23 cellular contexts compared by ENCODE assay signal in the genomic region with DNA sequence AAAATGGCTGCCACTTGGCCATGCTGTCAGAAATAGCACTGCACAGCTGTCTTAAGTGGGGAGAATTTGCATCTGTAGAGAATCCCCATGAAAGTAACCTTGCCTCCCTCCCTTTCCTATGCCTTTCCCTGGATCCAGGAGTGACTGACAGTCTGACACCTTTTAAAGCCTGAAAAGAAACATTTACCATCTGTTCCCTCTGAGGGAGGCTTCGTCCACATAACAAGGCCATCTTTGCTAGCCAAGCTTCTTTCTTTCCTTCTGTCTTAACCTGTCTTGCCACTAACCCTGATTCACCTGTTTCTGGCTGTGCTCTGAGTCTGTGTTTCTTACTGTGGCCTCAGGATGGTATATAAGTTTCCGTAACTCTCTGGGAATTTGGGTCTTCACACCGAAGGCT. TPM values are rescaled to one million over a fixed set of nuclear protein-coding genes. Genes with fewer than 3 reads are reported as not detected.
DNase-seq lines count a peak whose midpoint lies in the region; ATAC-seq, FAIRE-seq and TF ChIP-seq lines count a peak whose summit lies in the region.
"Had no signal": no experiment of that assay in that cellular context is flagged by ENCODE, and none has a peak within 500 bp of the region (broad histone marks: within the 10 kb centered on the region; RNA-seq: fewer than 3 reads in every experiment).

No MANE protein-coding gene starts in this region.

- H3K27me3 Mint-ChIP-seq in H9 (ENCODE audit: low read depth) (no peaks in the 10 kb centered on the region), neural progenitor cell (ENCODE audit: insufficient read depth, low read depth) (peaks cover 2% of the 10 kb centered on the region)

- H3K27me3 ChIP-seq in H9 (ENCODE audit: insufficient read depth, low read length) (no peaks in the 10 kb centered on the region), H1 (replicated peaks in 1 of 4; ENCODE audit: control insufficient read depth in 3 of 4, extremely low read depth in 1 of 4, insufficient read depth in 3 of 4, low read length in 3 of 4) (no peaks in the 10 kb centered on the region), neural progenitor cell (no peaks in the 10 kb centered on the region)
- H3K27me3 ChIP-seq: MG63 had no signal

- no peak; a peak in 1 of 3 replicates for TF ChIP-seq POLR2A in H1 (IDR thresholded peaks at IDR 0.05; ENCODE audit: control extremely low read depth in 1 of 2, low read depth in 2 of 2, low read length in 2 of 2)

- H3K79me1 ChIP-seq in H9 (ENCODE audit: insufficient read depth, low read depth, low read length, poor library complexity, severe bottlenecking) (no peaks in the 10 kb centered on the region), H1 (ENCODE audit: low read depth, low read length) (no peaks in the 10 kb centered on the region)

- POLR2A ChIA-PET in H1 (lab: Charles Lee; ENCODE audit: partially characterized antibody), result no interaction called here

- H3K27ac ChIP-seq in H9 (ENCODE audit: insufficient read length, low read depth, low read length) (no peak overlapping the region), H1 (ENCODE audit: low read depth, low read length) (no peak overlapping the region), neural progenitor cell (no peak overlapping the region)
- H3K27ac ChIP-seq: HL-60 had no signal

- H2AK5ac ChIP-seq in H9 (ENCODE audit: insufficient read length, low read length), result no peak overlapping the region
- no peak overlapping the region for H2AK5ac ChIP-seq in H1 (ENCODE audit: low read depth, low read length)

- H3F3A ChIP-seq in neural progenitor cell (ENCODE audit: low read depth), result peaks cover 6% of the 10 kb centered on the region

- H2BK120ac ChIP-seq in H9 (ENCODE audit: low read depth, low read length, poor library complexity, severe bottlenecking), result no peak overlapping the region
- no peak overlapping the region for H2BK120ac ChIP-seq in H1 (replicated peaks; ENCODE audit: low read depth, low read length)

- H3K79me2 ChIP-seq in H9 (ENCODE audit: insufficient read depth, low read length), result no peaks in the 10 kb centered on the region
- H3K79me2 ChIP-seq in H1 (ENCODE audit: control insufficient read depth in 1 of 2, insufficient read depth in 2 of 2, low read length in 2 of 2), result no peaks in the 10 kb centered on the region
- H3K79me2 ChIP-seq in neural progenitor cell (ENCODE audit: low read depth), result no peaks in the 10 kb centered on the region

- H3K4me1 ChIP-seq in H9 (ENCODE audit: insufficient read depth, low read length) (peaks cover 3% of the 10 kb centered on the region; the same call in 1 of the 2 replicates), H1 (replicated peaks in 1 of 4; ENCODE audit: control insufficient read depth in 3 of 4, insufficient read depth in 4 of 4, low read length in 3 of 4) (peaks cover 3 to 14% (median 8%) of the 10 kb centered on the region in 4 experiments; a peak in 6 of 7 replicates), neural progenitor cell (peaks cover 32% of the 10 kb centered on the region)
- H3K4me1 ChIP-seq: HAP-1 had no signal

- H3K9me3 Mint-ChIP-seq in H9 (peaks cover 1 to 2% of the 10 kb centered on the region in 2 experiments; a peak in 4 of 5 replicates), neural progenitor cell (no peaks in the 10 kb centered on the region)
- H3K9me3 Mint-ChIP-seq: HFFc6 had no signal

- no peak overlapping the region for H3K4me3 Mint-ChIP-seq in H9
- H3K4me3 Mint-ChIP-seq in neural progenitor cell, result no peak overlapping the region
- H3K4me3 Mint-ChIP-seq: CD4-positive, alpha-beta memory T cell; HFFc6; T-helper 17 cell had no signal

- TF ChIP-seq CTCF in H9 (conservative IDR thresholded peaks at IDR 0.05) (no peak), H1 (IDR thresholded peaks at IDR 0.05; ENCODE audit: control extremely low read depth in 1 of 3, insufficient read depth in 1 of 3, low read depth in 1 of 3, low read length in 3 of 3) (no peak), neural progenitor cell (IDR thresholded peaks at IDR 0.05) (no peak)

- H2BK12ac ChIP-seq in H9 (ENCODE audit: insufficient read length, low read depth, low read length) (no peak overlapping the region), H1 (ENCODE audit: low read depth, low read length) (no peak overlapping the region; the same call in 1 of the 2 replicates)

- H2BK15ac ChIP-seq in H9 (ENCODE audit: low read depth, low read length), result no peak overlapping the region
- H2BK15ac ChIP-seq in H1 (ENCODE audit: low read length), result no peak overlapping the region

- no peak overlapping the region for H2BK20ac ChIP-seq in H9 (ENCODE audit: low read depth, low read length, poor library complexity, severe bottlenecking)
- no peak overlapping the region for H2BK20ac ChIP-seq in H1 (ENCODE audit: low read length)

- H3K14ac ChIP-seq in H9 (ENCODE audit: insufficient read depth, low read length) (no peak overlapping the region), H1 (ENCODE audit: insufficient read length) (no peak overlapping the region)

- H4K91ac ChIP-seq in H9 (ENCODE audit: insufficient read length, low read depth, low read length), result no peak overlapping the region
- H4K91ac ChIP-seq in H1 (replicated peaks; ENCODE audit: insufficient read length, low read length), result no peak overlapping the region

- H3K4me3 ChIP-seq in H1 (ENCODE audit: extremely low read depth in 1 of 4, insufficient read depth in 2 of 4, low read depth in 3 of 4, low read length in 4 of 4) (no peak overlapping the region), neural progenitor cell (no peak overlapping the region)
- H3K4me3 ChIP-seq: HAP-1, MG63 had no signal

- H3K4me2 ChIP-seq in H9 (ENCODE audit: insufficient read depth, insufficient read length, low read length) (no peak overlapping the region), H1 (ENCODE audit: insufficient read depth in 1 of 2, low read depth in 2 of 2, low read length in 2 of 2) (peak overlapping the region in 1 of 2 experiments; percentile 38; a peak in 2 of 4 replicates), neural progenitor cell (no peak overlapping the region)
- H3K4me2 ChIP-seq: SK-N-SH had no signal

- no peak overlapping the region for H4K5ac ChIP-seq in H9 (ENCODE audit: insufficient read length, low read depth, low read length)
- no peak overlapping the region for H4K5ac ChIP-seq in H1 (ENCODE audit: insufficient read length, low read depth, low read length)

- no peak for ATAC-seq in HG02840 (IDR thresholded peaks at IDR 0.05; ENCODE audit: low FRiP score, unreplicated experiment)
- ATAC-seq: PC-3, T-helper 17 cell had no signal

- H3K36me3 Mint-ChIP-seq in H9 (ENCODE audit: insufficient read depth in 1 of 3, low read depth in 3 of 3) (peaks cover under 1 to 1% (median under 1%) of the 10 kb centered on the region in 3 experiments; a peak in 5 of 7 replicates), neural progenitor cell (no peaks in the 10 kb centered on the region)
- H3K36me3 Mint-ChIP-seq: CD4-positive, alpha-beta memory T cell had no signal

- no peak for TF ChIP-seq RAD21 in H1 (IDR thresholded peaks at IDR 0.05 in 1 of 2, conservative IDR thresholded peaks at IDR 0.05 in 1 of 2; ENCODE audit: low read depth in 2 of 2, low read length in 2 of 2)

- H3K23ac ChIP-seq in H9 (ENCODE audit: insufficient read length, low read depth, low read length), result no peak overlapping the region
- no peak overlapping the region for H3K23ac ChIP-seq in H1 (ENCODE audit: insufficient read length)

- H4K20me1 ChIP-seq in H9 (ENCODE audit: control insufficient read depth, insufficient read depth, insufficient read length), result no peaks in the 10 kb centered on the region
- no peaks in the 10 kb centered on the region for H4K20me1 ChIP-seq in H1 (replicated peaks in 1 of 2; ENCODE audit: control insufficient read depth in 1 of 2, insufficient read depth in 2 of 2, low read length in 2 of 2)
- H4K20me1 ChIP-seq in neural progenitor cell (ENCODE audit: low read depth), result no peaks in the 10 kb centered on the region

- H3K4ac ChIP-seq in H9 (ENCODE audit: low read depth, low read length) (no peak overlapping the region), H1 (replicated peaks; ENCODE audit: insufficient read length, low read depth, low read length) (no peak overlapping the region)

- H3K9me3 ChIP-seq in H9 (ENCODE audit: control insufficient read depth, low read depth, low read length) (no peaks in the 10 kb centered on the region), H1 (ENCODE audit: insufficient read depth in 2 of 2, low read depth in 1 of 2, low read length in 1 of 2) (peaks cover 0 to under 1% of the 10 kb centered on the region in 2 experiments; a peak in 1 of 4 replicates), neural progenitor cell (ENCODE audit: low read depth) (no peaks in the 10 kb centered on the region)
- H3K9me3 ChIP-seq: HAP-1, MG63, SK-N-SH had no signal

- FAIRE-seq in H1 (lab: Jason Lieb, UNC), result no peak

- H2AFZ ChIP-seq in H9 (ENCODE audit: low read length), result no peak overlapping the region
- no peak overlapping the region for H2AFZ ChIP-seq in H1 (ENCODE audit: low read length)
- peak overlapping the region; percentile 42 for H2AFZ ChIP-seq in neural progenitor cell (replicated peaks)

- no peak overlapping the region for H3K56ac ChIP-seq in H9 (ENCODE audit: insufficient read length, low read depth, low read length)
- no peak overlapping the region for H3K56ac ChIP-seq in H1 (replicated peaks; ENCODE audit: insufficient read length, low read depth, low read length)

- no peak overlapping the region for H3T11ph ChIP-seq in H9 (ENCODE audit: low read length)

- H3K9ac ChIP-seq in H9 (ENCODE audit: extremely low read depth, insufficient read length, low read length), result no peak overlapping the region
- no peak overlapping the region for H3K9ac ChIP-seq in H1 (replicated peaks in 1 of 4; ENCODE audit: extremely low read depth in 1 of 4, low read depth in 3 of 4, low read length in 3 of 4)
- no peak overlapping the region for H3K9ac ChIP-seq in neural progenitor cell
- H3K9ac ChIP-seq: SK-N-SH had no signal

- CTCF ChIA-PET in H1 (lab: Charles Lee; ENCODE audit: partially characterized antibody), result interaction anchor here (0.8 to 1.5 kb wide), 4 partner anchors 9 to 91 kb away, joined by 3 to 7 read pairs (median 4); a partner anchor contains a TSS

- H3K18ac ChIP-seq in H9 (ENCODE audit: insufficient read length, low read depth, low read length), result no peak overlapping the region
- H3K18ac ChIP-seq in H1 (ENCODE audit: extremely low read depth, low read length), result no peak overlapping the region

- DNase-seq in H9, result no peak
- peak; percentile 68 for DNase-seq in NCI-H82 (lab: John Stamatoyannopoulos, UW)
- DNase-seq in H1 (ENCODE audit: low read depth in 1 of 2, low spot score in 2 of 2), result no peak
- no peak for DNase-seq in neural progenitor cell (ENCODE audit: low spot score)
- no peak for DNase-seq in DMS 273 (lab: John Stamatoyannopoulos, UW; ENCODE audit: unreplicated experiment)
- no peak for DNase-seq in NCI-H2227 treated with DMSO at 0.1 percent for 48 hours (lab: John Stamatoyannopoulos, UW)
- DNase-seq: CD4-positive, alpha-beta memory T cell; COR-L47; DMS153; DND-41; HFFc6; KBM-7; MG63; NCI-H1105 treated with DMSO at 0.1 percent for 48 hours; NCI-H146; NCI-H1930; NK-92 treated with Interleukin-12 subunit alpha and Interleukin-12 subunit beta, amount 100 ng/mL, for 24 hours; PC-3; SK-N-SH; T-helper 17 cell had no signal

- no peak overlapping the region for H4K8ac ChIP-seq in H9 (replicated peaks; ENCODE audit: insufficient read length, low read depth, low read length)
- no peak overlapping the region for H4K8ac ChIP-seq in H1 (ENCODE audit: extremely low read depth, insufficient read depth, low read length)

- no peak for TF ChIP-seq EP300 in H1 (IDR thresholded peaks at IDR 0.05; ENCODE audit: borderline replicate concordance in 1 of 2, low read depth in 2 of 2, low read length in 2 of 2)

- H3K23me2 ChIP-seq in H9 (ENCODE audit: insufficient read length, low read depth, low read length, poor library complexity, severe bottlenecking), result no peaks in the 10 kb centered on the region
- no peaks in the 10 kb centered on the region for H3K23me2 ChIP-seq in H1 (ENCODE audit: low read depth, low read length)

- H3K4me1 Mint-ChIP-seq in H9 (peaks cover 42 to 48% of the 10 kb centered on the region in 2 experiments), neural progenitor cell (peaks cover 27% of the 10 kb centered on the region)
- H3K4me1 Mint-ChIP-seq: CD4-positive, alpha-beta memory T cell had no signal

- H2BK5ac ChIP-seq in H9 (ENCODE audit: insufficient read length, low read length), result no peak overlapping the region
- H2BK5ac ChIP-seq in H1 (ENCODE audit: low read depth, low read length), result no peak overlapping the region

- H3K27ac Mint-ChIP-seq in H9 (peak overlapping the region; percentile 66 to 95 (median 75); a peak in 6 of 7 replicates), neural progenitor cell (peak overlapping the region; percentile 3)
- H3K27ac Mint-ChIP-seq: CD4-positive, alpha-beta memory T cell; HFFc6; T-helper 17 cell had no signal

- H3K36me3 ChIP-seq in H1 (ENCODE audit: control insufficient read depth in 2 of 4, insufficient read depth in 4 of 4, low read length in 3 of 4), result no peaks in the 10 kb centered on the region
- H3K36me3 ChIP-seq in neural progenitor cell, result no peaks in the 10 kb centered on the region
- H3K36me3 ChIP-seq: HAP-1, MG63 had no signal

- WGBS in H9 (ENCODE audit: extremely low coverage, insufficient read length, low lambda C conversion rate), result no CpG with 5 or more reads among the region's 3 CpGs
- 83% methylated on average over 3 of the region's 3 CpGs; no CpG with 5 or more reads in 1 of the 2 experiments for WGBS in H1 (ENCODE audit: extremely low coverage in 1 of 2, insufficient coverage in 1 of 2, insufficient read length in 1 of 2, insufficient replicate concordance in 2 of 2, low coverage in 1 of 2, low lambda C conversion rate in 2 of 2, missing lambda C conversion rate in 1 of 2), 2 experiments

RNA-seq across cellular contexts. Expression of a gene that starts 21.3 kb away (rescaled TPM):
- 14.1 and 14.6 TPM in 2 replicates for total RNA-seq in H9 (2021)
- total RNA-seq in H1 (2021; fragmentation: NEBNext Ultra II Directional; extraction: Animal tissue kit (Norgen Biotek cat#: 25700)), result 7.7 and 9.2 TPM in 2 replicates
- 4.6 and 6.1 TPM in 2 replicates for polyA plus RNA-seq in H1 (2011; rRNA removed)
- 7.1 TPM for polyA plus RNA-seq in H1 (2011; cell fraction: cytosol; rRNA removed)
- 8.6 TPM for polyA plus RNA-seq in H1 (2011; cell fraction: nucleus; rRNA removed)
- 6.4 to 9.8 TPM (median 7.8 TPM) in 4 replicates for polyA plus RNA-seq in H1 (2012, experiment 1 of 2)
- 1.3 TPM for polyA plus RNA-seq in H1 (2012, experiment 2 of 2)
- polyA plus RNA-seq in H1 (2013, experiment 1 of 2), result 8.1 TPM
- 7.3 TPM for polyA plus RNA-seq in H1 (2013, experiment 2 of 2)
- 3.6 and 9.0 TPM in 2 replicates for polyA minus RNA-seq in H1 (2011; rRNA and poly(A)+ RNA removed)
- polyA minus RNA-seq in H1 (2011; cell fraction: cytosol; rRNA and poly(A)+ RNA removed), result 2.5 TPM
- 8.5 TPM for polyA minus RNA-seq in H1 (2011; cell fraction: nucleus; rRNA and poly(A)+ RNA removed)
- total RNA-seq in neural progenitor cell (ENCODE audit: low replicate concordance), result 20.0 and 24.2 TPM in 2 replicates
- total RNA-seq: CD4-positive, alpha-beta memory T cell; T-helper 17 cell had no signal
- polyA plus RNA-seq: CD4-positive, alpha-beta memory T cell had no signal
